ENCODE assay signal across 10 cellular contexts in genomic region chr19:58395220-58395978, GRCh38. TPM values are rescaled to one million over a fixed set of nuclear protein-coding genes. Genes with fewer than 3 reads are reported as not detected.
A peak's percentile ranks its signal among the peaks of the same experiment; 100 is the strongest.
DNase-seq lines count a peak whose midpoint lies in the region; ATAC-seq and TF ChIP-seq lines count a peak whose summit lies in the region.
"Had no signal": no experiment of that assay in that cellular context is flagged by ENCODE, and none has a peak within 500 bp of the region (broad histone marks: within the 10 kb centered on the region; RNA-seq: fewer than 3 reads in every experiment).

Gene RNF225, plus strand, starts transcription at chr19:58395656. Its CDS starts 434 bp downstream, at chr19:58396090.

- DNase-seq in activated CD4-positive, CD25-positive, alpha-beta regulatory T cell (lab: John Stamatoyannopoulos, UW) = no peak
- DNase-seq in RPMI8226 (peak; percentile 34), left ventricle myocardium inferior (no peak), DMS153 (lab: John Stamatoyannopoulos, UW) (no peak)
- DNase-seq in effector CD4-positive, alpha-beta T cell = no peak
- DNase-seq: CD4-positive, CD25-positive, alpha-beta regulatory T cell; NK-92 treated with Interleukin-12 subunit alpha and Interleukin-12 subunit beta, amount 100 ng/mL, for 24 hours had no signal

- no peaks in the 10 kb centered on the region for H3K9me3 Mint-ChIP-seq in stimulated activated memory B cell treated with anti-CD40 and anti-IgM and Interleukin-4, amounts not matched to agents 10 μg/mL and 1 μg/mL and 100 μg/mL, for 72 hours
- H3K9me3 Mint-ChIP-seq: CD4-positive, CD25-positive, alpha-beta regulatory T cell had no signal

- H3K36me3 Mint-ChIP-seq in stimulated activated memory B cell treated with anti-CD40 and anti-IgM and Interleukin-4, amounts not matched to agents 10 μg/mL and 1 μg/mL and 100 μg/mL, for 72 hours = peaks cover 45% of the 10 kb centered on the region

- H3K4me3 ChIP-seq in left ventricle myocardium inferior = peak within 1 kb of the TSS; percentile 33

- peaks cover 48% of the 10 kb centered on the region for H3K36me3 ChIP-seq in left ventricle myocardium inferior

- peak; percentile 8 to 22 for ATAC-seq in activated CD4-positive, CD25-positive, alpha-beta regulatory T cell treated with anti-CD3 and anti-CD28 coated beads, Interleukin-2, amount 50 U/mL, for 24 hours
- peak; percentile 40 for ATAC-seq in stimulated activated memory B cell treated with anti-CD40 and anti-IgM and Interleukin-4, amounts not matched to agents 10 μg/mL and 1 μg/mL and 100 μg/mL, for 72 hours
- ATAC-seq in GM18511 (IDR thresholded peaks at IDR 0.05; ENCODE audit: unreplicated experiment) = no peak

- H3K27ac ChIP-seq in left ventricle myocardium inferior (replicated peaks) = no peak within 1 kb of the TSS

- H3K4me1 ChIP-seq in left ventricle myocardium inferior = peaks cover 24% of the 10 kb centered on the region

- peaks cover 34% of the 10 kb centered on the region for H3K27me3 ChIP-seq in left ventricle myocardium inferior (ENCODE audit: low read depth)

- no peak within 1 kb of the TSS for H3K4me3 Mint-ChIP-seq in stimulated activated memory B cell treated with anti-CD40 and anti-IgM and Interleukin-4, amounts not matched to agents 10 μg/mL and 1 μg/mL and 100 μg/mL, for 72 hours

- no peak for TF ChIP-seq CTCF in left ventricle myocardium inferior (IDR thresholded peaks at IDR 0.05; ENCODE audit: borderline replicate concordance)

- H3K27me3 Mint-ChIP-seq in stimulated activated memory B cell treated with anti-CD40 and anti-IgM and Interleukin-4, amounts not matched to agents 10 μg/mL and 1 μg/mL and 100 μg/mL, for 72 hours = peaks cover 31% of the 10 kb centered on the region

- peaks cover 20% of the 10 kb centered on the region for H3K4me1 Mint-ChIP-seq in stimulated activated memory B cell treated with anti-CD40 and anti-IgM and Interleukin-4, amounts not matched to agents 10 μg/mL and 1 μg/mL and 100 μg/mL, for 72 hours

- no peaks in the 10 kb centered on the region for H3K9me3 ChIP-seq in left ventricle myocardium inferior (replicated peaks)

- no peak within 1 kb of the TSS for H3K27ac Mint-ChIP-seq in stimulated activated memory B cell treated with anti-CD40 and anti-IgM and Interleukin-4, amounts not matched to agents 10 μg/mL and 1 μg/mL and 100 μg/mL, for 72 hours

- intact Hi-C loops in left ventricle myocardium inferior (cut with micrococcal nuclease) = no loop called here

RNA-seq across cellular contexts. Expression of gene RNF225, which starts in this region (rescaled TPM):
- not detected for total RNA-seq in left ventricle myocardium inferior
